8 cellular contexts compared by ENCODE assay signal in the genomic region with DNA sequence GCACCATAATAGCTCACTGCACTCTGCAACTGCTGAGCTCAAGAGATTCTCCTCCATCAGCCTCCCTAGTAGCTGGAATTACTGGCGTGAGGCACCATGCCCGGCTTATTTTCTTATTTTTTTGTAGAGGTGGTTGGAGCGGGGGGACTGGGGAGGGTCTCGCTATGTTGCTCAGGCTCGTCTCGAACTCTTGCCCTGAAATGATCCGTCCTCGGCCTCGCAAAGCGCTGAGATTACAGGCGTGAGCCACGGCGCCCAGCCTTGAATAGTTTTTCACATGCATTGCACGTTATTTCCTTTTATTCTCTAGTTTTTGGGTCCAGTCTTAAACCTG. TPM values are rescaled to one million over a fixed set of nuclear protein-coding genes. Genes with fewer than 3 reads are reported as not detected.
DNase-seq lines count a peak whose midpoint lies in the region; ATAC-seq and FAIRE-seq lines count a peak whose summit lies in the region.

No MANE protein-coding gene starts in this region.

- H3K9me3 Mint-ChIP-seq in activated CD4-positive, alpha-beta T cell treated with anti-CD3 and anti-CD28 coated beads for 36 hours (ENCODE audit: low read depth), result no peaks in the 10 kb centered on the region

- peak; percentile 6 for ATAC-seq in activated CD4-positive, alpha-beta T cell treated with anti-CD3 and anti-CD28 coated beads for 36 hours

- no peaks in the 10 kb centered on the region for H3K27me3 Mint-ChIP-seq in activated CD4-positive, alpha-beta T cell treated with anti-CD3 and anti-CD28 coated beads for 36 hours

- no peak for FAIRE-seq in HTR-8/SVneo (lab: Jason Lieb, UNC)

- intact Hi-C loops in activated CD4-positive, alpha-beta T cell treated with anti-CD3 and anti-CD28 coated beads for 36 hours (cut with DNase I, micrococcal nuclease), result loop anchor here (1.0 to 10.0 kb wide), 13 partner anchors 10 to 438 kb away; partner anchors contain the start of genes GPC2 (in 2 of the 2), STAG3 (in 2 of the 2), TRAPPC14 (in 2 of the 2) and AP4M1 (in 1 of the 2)
- intact Hi-C loops in posterior vena cava (cut with DNase I), result no loop called here

- H3K27me3 ChIP-seq in adipocyte (replicated peaks; ENCODE audit: control insufficient read depth, insufficient read depth, low read length) (no peaks in the 10 kb centered on the region), layer of hippocampus (ENCODE audit: control insufficient read depth, insufficient read depth, low read length) (no peaks in the 10 kb centered on the region), thymus (ENCODE audit: control insufficient read depth, insufficient read depth) (no peaks in the 10 kb centered on the region)

- POLR2A ChIA-PET in activated CD4-positive, alpha-beta T cell treated with anti-CD3 and anti-CD28 coated beads for 36 hours (lab: Charles Lee), result interaction anchor here (0.7 to 1.6 kb wide), 10 partner anchors 18 to 650 kb away, joined by 3 to 11 read pairs (median 4); partner anchors contain the start of genes AP4M1, GPC2, MBLAC1 and MEPCE

- peak overlapping the region; percentile 95 for H3K4me3 ChIP-seq in adipocyte (ENCODE audit: low read length)
- H3K4me3 ChIP-seq in thymus (ENCODE audit: low read length), result peak overlapping the region; percentile 60

- CTCF ChIA-PET in activated CD4-positive, alpha-beta T cell treated with anti-CD3 and anti-CD28 coated beads for 36 hours (lab: Charles Lee), result interaction anchor here (0.9 to 5.1 kb wide), 7 partner anchors 10 to 557 kb away, joined by 3 to 41 read pairs (median 3); partner anchors contain the start of gene MBLAC1

- H3K27ac Mint-ChIP-seq in activated CD4-positive, alpha-beta T cell treated with anti-CD3 and anti-CD28 coated beads for 36 hours, result peak overlapping the region; percentile 97

- H3K27ac ChIP-seq in layer of hippocampus (ENCODE audit: low read depth, low read length) (peak overlapping the region; percentile 79), thymus (ENCODE audit: low read depth) (peak overlapping the region; percentile 94)

- H3K9ac ChIP-seq in adipocyte (ENCODE audit: low read length), result peak overlapping the region; percentile 76

- 20% methylated on average over 14 of the region's 14 CpGs for WGBS in thymus

- peaks cover 1% of the 10 kb centered on the region for H3K36me3 ChIP-seq in adipocyte (ENCODE audit: control insufficient read depth, insufficient read depth, low read length, severe bottlenecking)
- peaks cover 2% of the 10 kb centered on the region for H3K36me3 ChIP-seq in thymus (ENCODE audit: control insufficient read depth, insufficient read depth)

- H3K4me1 ChIP-seq in adipocyte (ENCODE audit: control insufficient read depth, insufficient read depth, low read length) (peaks cover 15% of the 10 kb centered on the region), thymus (ENCODE audit: control insufficient read depth, insufficient read depth, low read length) (peaks cover 9% of the 10 kb centered on the region)

- peaks cover 28% of the 10 kb centered on the region for H3K36me3 Mint-ChIP-seq in activated CD4-positive, alpha-beta T cell treated with anti-CD3 and anti-CD28 coated beads for 36 hours (ENCODE audit: low read depth)

- peak overlapping the region; percentile 94 for H3K4me3 Mint-ChIP-seq in activated CD4-positive, alpha-beta T cell treated with anti-CD3 and anti-CD28 coated beads for 36 hours

- no peaks in the 10 kb centered on the region for H3K9me3 ChIP-seq in adipocyte (ENCODE audit: control insufficient read depth, low read length)
- H3K9me3 ChIP-seq in thymus (ENCODE audit: control insufficient read depth), result no peaks in the 10 kb centered on the region

- no peak for DNase-seq in activated CD4-positive, alpha-beta T cell treated with anti-CD3 and anti-CD28 coated beads for 36 hours
- no peak for DNase-seq in activated CD4-positive, alpha-beta T cell treated with anti-CD3 and anti-CD28 coated beads, Interleukin-2, amount 50 U/mL, for 48 hours
- DNase-seq in adipocyte (ENCODE audit: low read depth), result no peak
- DNase-seq in HTR-8/SVneo (ENCODE audit: insufficient read length, low spot score), result no peak
- no peak for DNase-seq in NCI-H1417 treated with DMSO at 0.1 percent for 48 hours (lab: John Stamatoyannopoulos, UW)
- no peak for DNase-seq in posterior vena cava (ENCODE audit: low spot score)

- H3K4me1 Mint-ChIP-seq in activated CD4-positive, alpha-beta T cell treated with anti-CD3 and anti-CD28 coated beads for 36 hours, result peaks cover 26% of the 10 kb centered on the region

RNA-seq across cellular contexts. Expression of gene LAMTOR4, which starts 0.5 kb away (rescaled TPM):
- total RNA-seq in activated CD4-positive, alpha-beta T cell treated with anti-CD3 and anti-CD28 coated beads for 36 hours, result 100 to 1,000 TPM in 1 of 2 experiments, 10 to 100 TPM in 1; 69.6 to 120 TPM
- polyA plus RNA-seq in thymus, result 448 TPM
- 10 to 100 TPM; 72.6 to 91.6 TPM for total RNA-seq in posterior vena cava

RNA-seq across cellular contexts. Expression of gene TRAPPC14, which starts 10.3 kb away (rescaled TPM):
- total RNA-seq in activated CD4-positive, alpha-beta T cell treated with anti-CD3 and anti-CD28 coated beads for 36 hours, result 10 to 100 TPM; 15.0 to 17.6 TPM
- polyA plus RNA-seq in thymus, result 46.9 TPM
- 10 to 100 TPM; 11.2 to 13.3 TPM for total RNA-seq in posterior vena cava

RNA-seq across cellular contexts. Expression of gene GAL3ST4, which starts 20.2 kb away (rescaled TPM):
- total RNA-seq in activated CD4-positive, alpha-beta T cell treated with anti-CD3 and anti-CD28 coated beads for 36 hours, result 1 to 10 TPM; 4.6 to 7.2 TPM
- polyA plus RNA-seq in thymus, result 12.8 TPM
- 10 to 100 TPM in 1 of 2 donors, 1 to 10 TPM in 1; 6.2 to 11.2 TPM for total RNA-seq in posterior vena cava

RNA-seq across cellular contexts. Expression of gene MBLAC1, which starts 21.4 kb away (rescaled TPM):
- 1 to 10 TPM; 1.6 to 2.2 TPM for total RNA-seq in activated CD4-positive, alpha-beta T cell treated with anti-CD3 and anti-CD28 coated beads for 36 hours
- 2.0 TPM for polyA plus RNA-seq in thymus
- 1 to 10 TPM; 1.6 to 1.7 TPM for total RNA-seq in posterior vena cava

RNA-seq across cellular contexts. Expression of gene CNPY4, which starts 28.8 kb away (rescaled TPM):
- total RNA-seq in activated CD4-positive, alpha-beta T cell treated with anti-CD3 and anti-CD28 coated beads for 36 hours, result 10 to 100 TPM; 11.0 to 14.0 TPM
- 19.0 TPM for polyA plus RNA-seq in thymus
- 10 to 100 TPM in 1 of 2 donors, 1 to 10 TPM in 1; 9.6 to 18.3 TPM for total RNA-seq in posterior vena cava

Comparison
In these comparisons a context has a peak if more than half of its experiments do, and no peak if none do; other contexts are left out.
1. intact Hi-C loops: an anchor here in activated CD4-positive, alpha-beta T cell treated with anti-CD3 and anti-CD28 coated beads for 36 hours (1.0 to 10.0 kb wide); none called in posterior vena cava.